In the genomic region with DNA sequence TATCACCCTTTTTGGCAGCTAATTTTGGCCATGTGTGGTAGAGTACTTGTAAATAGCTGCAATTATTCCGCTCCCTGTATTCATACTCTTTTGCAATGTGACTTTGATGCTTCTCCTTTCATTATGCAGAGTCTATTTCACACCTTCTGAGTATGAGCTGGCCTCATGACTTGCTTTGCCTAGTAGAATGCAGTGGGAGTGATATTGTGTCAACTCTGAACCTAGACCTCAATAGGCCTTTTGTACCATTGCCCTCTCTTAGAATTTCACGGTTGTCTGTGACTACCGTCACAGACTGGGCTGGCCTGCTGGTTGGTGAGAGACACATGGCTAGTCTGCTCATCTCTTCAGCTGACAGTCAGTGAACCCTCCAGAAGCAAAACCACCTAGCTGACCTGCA, we compare ENCODE assay signal across 29 cellular contexts.
"Had no signal": no experiment of that assay in that cellular context is flagged by ENCODE, and none has a peak within 500 bp of the region (broad histone marks: within the 10 kb centered on the region; RNA-seq: fewer than 3 reads in every experiment).

No MANE protein-coding gene starts in this region.

- H3K4me3 ChIP-seq: neural progenitor cell, ovary, psoas muscle, right lobe of liver, sigmoid colon, stomach, suprapubic skin, testis, tibial artery, transverse colon, upper lobe of right lung, uterus had no signal

- H3K79me2 ChIP-seq: parathyroid adenoma had no signal

- H3K27me3 ChIP-seq: neural progenitor cell, ovary, right lobe of liver, sigmoid colon, stomach, suprapubic skin, testis, transverse colon, upper lobe of right lung, uterus had no signal

- H3K27me3 Mint-ChIP-seq: progenitor cell of endocrine pancreas had no signal

- ATAC-seq: naive thymus-derived CD4-positive, alpha-beta T cell; psoas muscle; right cardiac atrium; right lobe of liver; stimulated activated effector memory CD8-positive, alpha-beta T cell treated with anti-CD3 and anti-CD28 coated beads, Interleukin-12 subunit alpha, Interleukin-12 subunit beta, amount 100 ng/mL, for 72 hours; stimulated activated naive B cell treated with anti-CD40 and anti-IgM and Interleukin-4, amounts not matched to agents 10 μg/mL and 1 μg/mL and 100 μg/mL, for 72 hours; upper lobe of right lung had no signal

- H3K9me3 ChIP-seq: ovary, psoas muscle, right lobe of liver, sigmoid colon, stomach, suprapubic skin, testis, tibial artery, transverse colon, upper lobe of right lung, uterus had no signal

- H3K9ac ChIP-seq: neural progenitor cell, parathyroid adenoma had no signal

- H3K4me3 Mint-ChIP-seq: naive thymus-derived CD4-positive, alpha-beta T cell; nephron; neural progenitor cell; stimulated activated effector memory CD8-positive, alpha-beta T cell treated with anti-CD3 and anti-CD28 coated beads, Interleukin-12 subunit alpha, Interleukin-12 subunit beta, amount 100 ng/mL, for 72 hours; stimulated activated naive B cell treated with anti-CD40 and anti-IgM and Interleukin-4, amounts not matched to agents 10 μg/mL and 1 μg/mL and 100 μg/mL, for 72 hours; stimulated activated naive CD8-positive, alpha-beta T cell treated with anti-CD3 and anti-CD28 coated beads, Interleukin-15, Interleukin-2, amounts not matched to agents 100 ng/mL and 50 ng/mL, for 24 hours; type B pancreatic cell had no signal

- H3K4me2 ChIP-seq: neural progenitor cell had no signal

- H3K4me1 ChIP-seq: parathyroid adenoma, psoas muscle, right lobe of liver, sigmoid colon, stomach, suprapubic skin, testis, tibial artery, transverse colon, upper lobe of right lung, uterus had no signal

- H3K36me3 Mint-ChIP-seq: naive thymus-derived CD4-positive, alpha-beta T cell; neural progenitor cell; stimulated activated effector memory CD8-positive, alpha-beta T cell treated with anti-CD3 and anti-CD28 coated beads, Interleukin-12 subunit alpha, Interleukin-12 subunit beta, amount 100 ng/mL, for 72 hours; stimulated activated naive B cell treated with anti-CD40 and anti-IgM and Interleukin-4, amounts not matched to agents 10 μg/mL and 1 μg/mL and 100 μg/mL, for 72 hours; type B pancreatic cell had no signal

- H3K27ac Mint-ChIP-seq: naive thymus-derived CD4-positive, alpha-beta T cell; nephron; neural progenitor cell; progenitor cell of endocrine pancreas; stimulated activated effector memory CD8-positive, alpha-beta T cell treated with anti-CD3 and anti-CD28 coated beads, Interleukin-12 subunit alpha, Interleukin-12 subunit beta, amount 100 ng/mL, for 72 hours; stimulated activated naive B cell treated with anti-CD40 and anti-IgM and Interleukin-4, amounts not matched to agents 10 μg/mL and 1 μg/mL and 100 μg/mL, for 72 hours; stimulated activated naive CD8-positive, alpha-beta T cell treated with anti-CD3 and anti-CD28 coated beads, Interleukin-15, Interleukin-2, amounts not matched to agents 100 ng/mL and 50 ng/mL, for 24 hours; type B pancreatic cell had no signal

- H3K27ac ChIP-seq: neural progenitor cell, ovary, parathyroid adenoma, psoas muscle, right lobe of liver, sigmoid colon, stomach, suprapubic skin, testis, tibial artery, transverse colon, upper lobe of right lung, uterus had no signal

- H3K4me1 Mint-ChIP-seq: naive thymus-derived CD4-positive, alpha-beta T cell; nephron; stimulated activated effector memory CD8-positive, alpha-beta T cell treated with anti-CD3 and anti-CD28 coated beads, Interleukin-12 subunit alpha, Interleukin-12 subunit beta, amount 100 ng/mL, for 72 hours had no signal

- DNase-seq: naive thymus-derived CD4-positive, alpha-beta T cell; occipital lobe; ovary; posterior cingulate gyrus; psoas muscle; right cardiac atrium; right lobe of liver; sigmoid colon; small intestine; stimulated activated CD4-positive, alpha-beta T cell treated with anti-CD3 and anti-CD28 coated beads, Interleukin-15, amount 100 ng/mL, for 24 hours; stimulated activated CD4-positive, alpha-beta T cell treated with anti-CD3 and anti-CD28 coated beads, Interleukin-2, amount 100 ng/mL, for 24 hours; stimulated activated CD4-positive, alpha-beta T cell treated with anti-CD3 and anti-CD28 coated beads, Interleukin-2, amount 100 ng/mL, for 48 hours; stimulated activated CD4-positive, alpha-beta T cell treated with anti-CD3 and anti-CD28 coated beads, Interleukin-4, amount 100 ng/mL, for 24 hours; stimulated activated naive B cell treated with anti-CD40 and anti-IgM and Interleukin-4, amounts not matched to agents 10 μg/mL and 1 μg/mL and 100 μg/mL, for 72 hours; stimulated activated naive CD4-positive, alpha-beta T cell treated with Interleukin-2 at 50 U/mL for 16 hours; stomach; testis; tibial artery; transverse colon; upper lobe of right lung; uterus had no signal

- H3K36me3 ChIP-seq: neural progenitor cell, ovary, right lobe of liver, sigmoid colon, stomach, suprapubic skin, tibial artery, transverse colon, upper lobe of right lung, uterus had no signal

- H3K9me3 Mint-ChIP-seq: naive thymus-derived CD4-positive, alpha-beta T cell; nephron; neural progenitor cell; stimulated activated effector memory CD8-positive, alpha-beta T cell treated with anti-CD3 and anti-CD28 coated beads, Interleukin-12 subunit alpha, Interleukin-12 subunit beta, amount 100 ng/mL, for 72 hours; stimulated activated naive B cell treated with anti-CD40 and anti-IgM and Interleukin-4, amounts not matched to agents 10 μg/mL and 1 μg/mL and 100 μg/mL, for 72 hours; stimulated activated naive CD8-positive, alpha-beta T cell treated with anti-CD3 and anti-CD28 coated beads, Interleukin-15, Interleukin-2, amounts not matched to agents 100 ng/mL and 50 ng/mL, for 24 hours had no signal
